Comparison of ENCODE assay signal across 9 cellular contexts in genomic region chr5:80346055-80346454, GRCh38. TPM values are rescaled to one million over a fixed set of nuclear protein-coding genes. Genes with fewer than 3 reads are reported as not detected.
A peak's percentile ranks its signal among the peaks of the same experiment; 100 is the strongest.
DNase-seq lines count a peak whose midpoint lies in the region; ATAC-seq and TF ChIP-seq lines count a peak whose summit lies in the region.
"Had no signal": no experiment of that assay in that cellular context is flagged by ENCODE, and none has a peak within 500 bp of the region (broad histone marks: within the 10 kb centered on the region; RNA-seq: fewer than 3 reads in every experiment).

No MANE protein-coding gene starts in this region.

- no peaks in the 10 kb centered on the region for H3K9me3 ChIP-seq in SU-DHL-6 (ENCODE audit: insufficient read depth, low read length)

- no peak overlapping the region for H3K4me2 ChIP-seq in SU-DHL-6 (ENCODE audit: low read depth, low read length, poor library complexity, severe bottlenecking)

- H3K27ac Mint-ChIP-seq in effector memory CD8-positive, alpha-beta T cell, result peak overlapping the region in 1 of 2 donors; percentile 38
- H3K27ac Mint-ChIP-seq: natural killer cell treated with Interleukin-12 subunit alpha and Interleukin-12 subunit beta and Interleukin-15 and Interleukin-18, amount 100 ng/mL, for 72 hours had no signal

- H3K4me3 Mint-ChIP-seq in effector memory CD8-positive, alpha-beta T cell, result no peak overlapping the region
- H3K4me3 Mint-ChIP-seq: natural killer cell treated with Interleukin-12 subunit alpha and Interleukin-12 subunit beta and Interleukin-15 and Interleukin-18, amount 100 ng/mL, for 72 hours had no signal

- no peaks in the 10 kb centered on the region for H3K36me3 ChIP-seq in SU-DHL-6 (ENCODE audit: low read length)

- no peak overlapping the region for H3K4me3 ChIP-seq in SU-DHL-6 (ENCODE audit: insufficient read depth, low read length, poor library complexity, severe bottlenecking)

- no peaks in the 10 kb centered on the region for H3K9me3 Mint-ChIP-seq in effector memory CD8-positive, alpha-beta T cell
- H3K9me3 Mint-ChIP-seq: natural killer cell treated with Interleukin-12 subunit alpha and Interleukin-12 subunit beta and Interleukin-15 and Interleukin-18, amount 100 ng/mL, for 72 hours had no signal

- H3K36me3 Mint-ChIP-seq in effector memory CD8-positive, alpha-beta T cell (ENCODE audit: insufficient read depth), result no peaks in the 10 kb centered on the region
- H3K36me3 Mint-ChIP-seq: natural killer cell treated with Interleukin-12 subunit alpha and Interleukin-12 subunit beta and Interleukin-15 and Interleukin-18, amount 100 ng/mL, for 72 hours had no signal

- TF ChIP-seq CTCF in SU-DHL-6 (IDR thresholded peaks at IDR 0.05; ENCODE audit: insufficient read depth, low read length, poor library complexity, severe bottlenecking), result peak; percentile 38

- ATAC-seq in effector memory CD8-positive, alpha-beta T cell (replicated peaks), result peak; percentile 49
- no peak for ATAC-seq in GM18861 (IDR thresholded peaks at IDR 0.05; ENCODE audit: unreplicated experiment)

- peaks cover 16 to 20% of the 10 kb centered on the region in 2 donors for H3K27me3 Mint-ChIP-seq in effector memory CD8-positive, alpha-beta T cell

- H3K4me1 Mint-ChIP-seq in effector memory CD8-positive, alpha-beta T cell (ENCODE audit: low read depth in 2 of 2), result peaks cover 0 to 3% of the 10 kb centered on the region in 2 donors

- no peak overlapping the region for H2AFZ ChIP-seq in SU-DHL-6 (ENCODE audit: low read depth, low read length, severe bottlenecking)

- H3F3A ChIP-seq in SU-DHL-6 (ENCODE audit: insufficient read depth), result no peaks in the 10 kb centered on the region; the same call in 1 of the 2 replicates

- DNase-seq in EH (ENCODE audit: low read depth) (peak; percentile 11), HT1080 (ENCODE audit: low read depth) (peak; percentile 17), pons (ENCODE audit: low spot score) (peak; percentile 16), cerebellar nuclear complex (lab: John Stamatoyannopoulos, UW) (no peak), NCI-H226 (no peak)
- DNase-seq in effector memory CD8-positive, alpha-beta T cell, result peak in 1 of 3 experiments; percentile 7

- H3K27ac ChIP-seq in SU-DHL-6 (ENCODE audit: low read depth, low read length), result no peak overlapping the region

- H3K79me2 ChIP-seq in SU-DHL-6 (ENCODE audit: insufficient read depth, low read length), result no peaks in the 10 kb centered on the region

- no peaks in the 10 kb centered on the region for H4K20me1 ChIP-seq in SU-DHL-6 (ENCODE audit: low read depth, low read length)

- no peaks in the 10 kb centered on the region for H3K9me2 ChIP-seq in SU-DHL-6 (replicated peaks; ENCODE audit: insufficient read depth, low read length)

- no peaks in the 10 kb centered on the region for H3K27me3 ChIP-seq in SU-DHL-6 (ENCODE audit: low read length)

- no peak overlapping the region for H3K9ac ChIP-seq in SU-DHL-6 (ENCODE audit: low read length)

RNA-seq across cellular contexts. Expression of gene SPZ1, which starts 26.3 kb away (rescaled TPM):
- total RNA-seq in HT1080 (2014; rRNA removed; shearing (Covaris generic)), result not detected in 2 replicates
- polyA plus RNA-seq in HT1080 (2015; cell fraction: cytosol; rRNA removed), result not detected in 2 replicates
- not detected in 2 replicates for polyA plus RNA-seq in HT1080 (2015; cell fraction: nucleus; rRNA removed)
- total RNA-seq: natural killer cell treated with Interleukin-12 subunit alpha and Interleukin-12 subunit beta and Interleukin-15 and Interleukin-18, amount 100 ng/mL, for 72 hours had no signal

Comparison
In these comparisons a context has a peak if more than half of its experiments do, and no peak if none do; other contexts are left out.
1. DNase-seq: peak in EH (single experiment), HT1080 (single experiment) and pons (single experiment); none in cerebellar nuclear complex (0 of 2) and NCI-H226 (single experiment).